ENCODE assay signal across 20 cellular contexts in the genomic region with DNA sequence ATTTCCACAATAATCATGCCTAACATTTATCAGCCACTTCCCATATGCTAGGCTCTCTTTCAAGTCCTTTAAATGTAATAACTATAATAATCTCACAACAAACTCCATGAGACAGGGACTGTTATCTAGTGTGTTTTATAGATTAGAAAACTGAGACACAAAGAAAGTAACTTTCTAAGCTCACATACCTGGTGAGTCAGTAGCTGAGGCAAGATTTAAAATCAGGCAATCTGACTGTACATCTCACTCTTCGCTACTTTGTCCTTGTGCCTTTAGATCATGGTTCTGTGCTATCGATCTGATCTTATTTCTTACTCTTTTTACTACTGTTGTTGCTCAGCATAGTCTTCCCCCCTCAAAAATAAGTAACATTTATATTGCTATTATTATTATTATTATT.
"Had no signal": no experiment of that assay in that cellular context is flagged by ENCODE, and none has a peak within 500 bp of the region (broad histone marks: within the 10 kb centered on the region; RNA-seq: fewer than 3 reads in every experiment).

No MANE protein-coding gene starts in this region.

- H3K27me3 ChIP-seq: dorsolateral prefrontal cortex, heart left ventricle, right atrium auricular region, stomach, transverse colon had no signal

- H3K27ac ChIP-seq: dorsolateral prefrontal cortex, heart left ventricle, right atrium auricular region, stomach, transverse colon had no signal

- FAIRE-seq: frontal cortex, islet of Langerhans, small intestine had no signal

- ATAC-seq: heart left ventricle; naive thymus-derived CD4-positive, alpha-beta T cell had no signal

- H3K27me3 Mint-ChIP-seq: naive thymus-derived CD4-positive, alpha-beta T cell had no signal

- H3K36me3 ChIP-seq: heart left ventricle, right atrium auricular region, stomach, thoracic aorta, transverse colon had no signal

- H3K9me3 ChIP-seq: right atrium auricular region, stomach, thoracic aorta, transverse colon had no signal

- H3K4me3 ChIP-seq: dorsolateral prefrontal cortex, heart left ventricle, right atrium auricular region, stomach, thoracic aorta, transverse colon had no signal

- H3K4me3 Mint-ChIP-seq: naive thymus-derived CD4-positive, alpha-beta T cell; neural crest cell had no signal

- H3K27ac Mint-ChIP-seq: naive thymus-derived CD4-positive, alpha-beta T cell had no signal

- DNase-seq: cortex of kidney; dorsolateral prefrontal cortex; effector CD8-positive, alpha-beta T cell; heart left ventricle; hippocampal formation; kidney glomerular epithelial cell; mesendoderm; naive thymus-derived CD4-positive, alpha-beta T cell; posterior cingulate gyrus; small intestine; stimulated activated CD4-positive, alpha-beta T cell treated with anti-CD3 and anti-CD28 coated beads, Interleukin-4, amount 100 ng/mL, for 24 hours; stimulated activated naive CD4-positive, alpha-beta T cell; stomach; substantia nigra; transverse colon had no signal
